Comparison of ENCODE assay signal across 22 cellular contexts in the genomic region with DNA sequence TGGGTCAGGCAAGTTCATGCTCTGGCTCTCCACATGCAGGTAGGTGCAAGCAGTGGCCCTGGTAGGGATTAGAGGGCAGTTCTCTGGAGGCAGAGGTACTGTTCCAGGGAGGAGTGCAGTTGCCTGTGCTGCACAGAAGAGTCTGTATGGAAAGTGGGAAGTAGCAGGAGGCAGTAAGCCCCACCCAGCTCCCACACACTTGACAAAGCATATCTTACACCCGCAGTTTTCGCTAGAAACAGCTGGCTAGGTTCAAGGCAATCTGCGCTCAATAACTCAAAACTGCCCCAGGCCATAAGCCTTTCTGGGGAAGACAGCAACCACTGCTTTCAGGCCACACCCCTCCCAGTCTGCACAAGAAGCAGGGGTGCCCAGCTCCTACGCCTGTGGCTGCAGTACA. TPM values are rescaled to one million over a fixed set of nuclear protein-coding genes. Genes with fewer than 3 reads are reported as not detected.
DNase-seq lines count a peak whose midpoint lies in the region; ATAC-seq and TF ChIP-seq lines count a peak whose summit lies in the region.
"Had no signal": no experiment of that assay in that cellular context is flagged by ENCODE, and none has a peak within 500 bp of the region (broad histone marks: within the 10 kb centered on the region; RNA-seq: fewer than 3 reads in every experiment).

No MANE protein-coding gene starts in this region.

- peaks cover 31% of the 10 kb centered on the region for H3K9me3 ChIP-seq in adipocyte (ENCODE audit: control insufficient read depth, low read length)
- H3K9me3 ChIP-seq in spleen, result peaks cover 5 to 37% (median 27%) of the 10 kb centered on the region in 8 donors

- H3K36me3 ChIP-seq in adipocyte (ENCODE audit: control insufficient read depth, insufficient read depth, low read length, severe bottlenecking) (no peaks in the 10 kb centered on the region), spleen (no peaks in the 10 kb centered on the region)
- H3K36me3 ChIP-seq: adrenal gland, esophagus muscularis mucosa, right lobe of liver, tibial artery had no signal

- TF ChIP-seq CTCF in spleen (IDR thresholded peaks at IDR 0.05 in 8 of 11, conservative IDR thresholded peaks at IDR 0.05 in 3 of 11), result no peak

- no peak overlapping the region for H3K27ac ChIP-seq in spleen
- H3K27ac ChIP-seq: adrenal gland, esophagus muscularis mucosa, right lobe of liver, tibial artery had no signal

- intact Hi-C loops in sciatic nerve (cut with DNase I), result no loop called here
- intact Hi-C loops in spleen (cut with DNase I; ENCODE audit: low total_unique reads), result no loop called here

- H3K4me3 ChIP-seq in adipocyte (ENCODE audit: low read length) (no peak overlapping the region), spleen (no peak overlapping the region)
- H3K4me3 ChIP-seq: adrenal gland, esophagus muscularis mucosa, right lobe of liver, tibial artery had no signal

- TF ChIP-seq POLR2A in spleen (IDR thresholded peaks at IDR 0.05), result no peak

- no peak for ATAC-seq in sciatic nerve
- no peak for ATAC-seq in HG03460 (IDR thresholded peaks at IDR 0.05; ENCODE audit: unreplicated experiment)
- ATAC-seq: activated T-cell treated with anti-CD3 and anti-CD28 coated beads, Interleukin-2, amount 50 U/mL, for 72 hours; natural killer cell treated with Interleukin-12 subunit alpha and Interleukin-12 subunit beta and Interleukin-15 and Interleukin-18, amount 100 ng/mL, for 72 hours; PC-3 had no signal

- DNase-seq in EL, result peak; percentile 48
- DNase-seq in M059J (ENCODE audit: low read depth), result peak; percentile 22
- peak; percentile 14 for DNase-seq in adipocyte (ENCODE audit: low read depth)
- peak; percentile 64 for DNase-seq in left kidney (ENCODE audit: low read depth, low spot score)
- DNase-seq in activated gamma-delta T cell (lab: John Stamatoyannopoulos, UW), result no peak
- DNase-seq in sciatic nerve (ENCODE audit: low spot score), result no peak
- DNase-seq in spleen, result no peak
- DNase-seq: activated CD4-positive, alpha-beta T cell treated with anti-CD3 and anti-CD28 coated beads, Interleukin-2, amount 10 ng/mL, durations not matched to agents 24 days and 14 days; activated T-cell treated with anti-CD3 and anti-CD28 coated beads, Interleukin-2, amount 50 U/mL, for 72 hours; adrenal gland; CD4-positive, CD25-positive, alpha-beta regulatory T cell; NCI-H1092; NCI-H446 treated with DMSO at 0.1 percent for 48 hours; PC-3; right lobe of liver; stimulated activated CD4-positive, alpha-beta T cell treated with anti-CD3 and anti-CD28 coated beads, Interleukin-4, amount 100 ng/mL, for 1 hour; T-helper 1 cell had no signal

- H3K9ac ChIP-seq in adipocyte (ENCODE audit: low read length), result no peak overlapping the region

- H3K4me1 ChIP-seq in adipocyte (ENCODE audit: control insufficient read depth, insufficient read depth, low read length) (no peaks in the 10 kb centered on the region), spleen (no peaks in the 10 kb centered on the region)
- H3K4me1 ChIP-seq: adrenal gland, esophagus muscularis mucosa, right lobe of liver, tibial artery had no signal

- H3K27me3 ChIP-seq in adipocyte (replicated peaks; ENCODE audit: control insufficient read depth, insufficient read depth, low read length) (peaks cover 5% of the 10 kb centered on the region), spleen (replicated peaks in 1 of 7) (no peaks in the 10 kb centered on the region)
- H3K27me3 ChIP-seq: adrenal gland, esophagus muscularis mucosa, right lobe of liver, tibial artery had no signal

- 44 to 77% (median 57%) methylated on average over 3 to 4 of the region's 4 CpGs for WGBS in spleen, 5 donors

RNA-seq across cellular contexts. Expression of gene ARMC3, which starts 33.1 kb away (rescaled TPM):
- total RNA-seq in M059J (2014; rRNA removed; shearing (Covaris generic)), result 0.10 TPM in 1 of 2 replicates, not detected in the other
- 0.18 TPM for total RNA-seq in sciatic nerve
- total RNA-seq in spleen, result under 1 TPM in 2 of 7 donors, not detected in 5; 0.66 to 0.85 TPM
- not detected for polyA plus RNA-seq in spleen
- total RNA-seq: activated CD4-positive, alpha-beta T cell treated with anti-CD3 and anti-CD28 coated beads, Interleukin-2, amount 10 ng/mL, durations not matched to agents 24 days and 14 days; activated T-cell treated with anti-CD3 and anti-CD28 coated beads, Interleukin-2, amount 50 U/mL, for 72 hours; adrenal gland; lower leg skin; natural killer cell treated with Interleukin-12 subunit alpha and Interleukin-12 subunit beta and Interleukin-15 and Interleukin-18, amount 100 ng/mL, for 72 hours; right lobe of liver had no signal
- polyA plus RNA-seq: adrenal gland; CD4-positive, CD25-positive, alpha-beta regulatory T cell had no signal

Comparison
In these comparisons a context has a peak if more than half of its experiments do, and no peak if none do; other contexts are left out.
1. DNase-seq: peak in EL (single experiment), M059J (single experiment), adipocyte (single experiment) and left kidney (single experiment); none in activated gamma-delta T cell (single experiment), sciatic nerve (single experiment) and spleen (single experiment).